ENCODE assay signal across 1 cellular context in the genomic region with DNA sequence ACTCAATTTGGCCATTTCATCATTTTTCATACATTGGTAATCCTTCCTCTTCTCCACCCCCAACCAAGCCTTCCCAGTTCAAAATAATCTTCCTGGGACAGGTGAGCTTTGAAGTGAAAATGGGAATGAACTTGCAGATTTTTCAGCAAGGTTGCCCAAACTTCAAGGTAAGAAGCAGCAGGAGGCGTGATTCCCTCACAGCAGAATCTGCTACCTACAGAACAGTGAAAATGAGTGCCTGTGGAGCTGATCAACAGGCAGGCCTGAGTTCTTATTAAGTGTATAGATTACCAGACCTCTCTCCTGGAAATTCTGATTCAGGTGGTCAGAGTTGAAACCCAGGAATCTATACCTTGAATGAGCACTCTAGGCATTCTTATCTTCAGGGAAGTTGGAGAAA.
TF ChIP-seq lines count a peak whose summit lies in the region.

No MANE protein-coding gene starts in this region.

TF ChIP-seq in GM23338, 12 proteins besides CTCF, POLR2A, EP300 and RAD21 (continued from another document):
- TF ChIP-seq, protein P1, sequence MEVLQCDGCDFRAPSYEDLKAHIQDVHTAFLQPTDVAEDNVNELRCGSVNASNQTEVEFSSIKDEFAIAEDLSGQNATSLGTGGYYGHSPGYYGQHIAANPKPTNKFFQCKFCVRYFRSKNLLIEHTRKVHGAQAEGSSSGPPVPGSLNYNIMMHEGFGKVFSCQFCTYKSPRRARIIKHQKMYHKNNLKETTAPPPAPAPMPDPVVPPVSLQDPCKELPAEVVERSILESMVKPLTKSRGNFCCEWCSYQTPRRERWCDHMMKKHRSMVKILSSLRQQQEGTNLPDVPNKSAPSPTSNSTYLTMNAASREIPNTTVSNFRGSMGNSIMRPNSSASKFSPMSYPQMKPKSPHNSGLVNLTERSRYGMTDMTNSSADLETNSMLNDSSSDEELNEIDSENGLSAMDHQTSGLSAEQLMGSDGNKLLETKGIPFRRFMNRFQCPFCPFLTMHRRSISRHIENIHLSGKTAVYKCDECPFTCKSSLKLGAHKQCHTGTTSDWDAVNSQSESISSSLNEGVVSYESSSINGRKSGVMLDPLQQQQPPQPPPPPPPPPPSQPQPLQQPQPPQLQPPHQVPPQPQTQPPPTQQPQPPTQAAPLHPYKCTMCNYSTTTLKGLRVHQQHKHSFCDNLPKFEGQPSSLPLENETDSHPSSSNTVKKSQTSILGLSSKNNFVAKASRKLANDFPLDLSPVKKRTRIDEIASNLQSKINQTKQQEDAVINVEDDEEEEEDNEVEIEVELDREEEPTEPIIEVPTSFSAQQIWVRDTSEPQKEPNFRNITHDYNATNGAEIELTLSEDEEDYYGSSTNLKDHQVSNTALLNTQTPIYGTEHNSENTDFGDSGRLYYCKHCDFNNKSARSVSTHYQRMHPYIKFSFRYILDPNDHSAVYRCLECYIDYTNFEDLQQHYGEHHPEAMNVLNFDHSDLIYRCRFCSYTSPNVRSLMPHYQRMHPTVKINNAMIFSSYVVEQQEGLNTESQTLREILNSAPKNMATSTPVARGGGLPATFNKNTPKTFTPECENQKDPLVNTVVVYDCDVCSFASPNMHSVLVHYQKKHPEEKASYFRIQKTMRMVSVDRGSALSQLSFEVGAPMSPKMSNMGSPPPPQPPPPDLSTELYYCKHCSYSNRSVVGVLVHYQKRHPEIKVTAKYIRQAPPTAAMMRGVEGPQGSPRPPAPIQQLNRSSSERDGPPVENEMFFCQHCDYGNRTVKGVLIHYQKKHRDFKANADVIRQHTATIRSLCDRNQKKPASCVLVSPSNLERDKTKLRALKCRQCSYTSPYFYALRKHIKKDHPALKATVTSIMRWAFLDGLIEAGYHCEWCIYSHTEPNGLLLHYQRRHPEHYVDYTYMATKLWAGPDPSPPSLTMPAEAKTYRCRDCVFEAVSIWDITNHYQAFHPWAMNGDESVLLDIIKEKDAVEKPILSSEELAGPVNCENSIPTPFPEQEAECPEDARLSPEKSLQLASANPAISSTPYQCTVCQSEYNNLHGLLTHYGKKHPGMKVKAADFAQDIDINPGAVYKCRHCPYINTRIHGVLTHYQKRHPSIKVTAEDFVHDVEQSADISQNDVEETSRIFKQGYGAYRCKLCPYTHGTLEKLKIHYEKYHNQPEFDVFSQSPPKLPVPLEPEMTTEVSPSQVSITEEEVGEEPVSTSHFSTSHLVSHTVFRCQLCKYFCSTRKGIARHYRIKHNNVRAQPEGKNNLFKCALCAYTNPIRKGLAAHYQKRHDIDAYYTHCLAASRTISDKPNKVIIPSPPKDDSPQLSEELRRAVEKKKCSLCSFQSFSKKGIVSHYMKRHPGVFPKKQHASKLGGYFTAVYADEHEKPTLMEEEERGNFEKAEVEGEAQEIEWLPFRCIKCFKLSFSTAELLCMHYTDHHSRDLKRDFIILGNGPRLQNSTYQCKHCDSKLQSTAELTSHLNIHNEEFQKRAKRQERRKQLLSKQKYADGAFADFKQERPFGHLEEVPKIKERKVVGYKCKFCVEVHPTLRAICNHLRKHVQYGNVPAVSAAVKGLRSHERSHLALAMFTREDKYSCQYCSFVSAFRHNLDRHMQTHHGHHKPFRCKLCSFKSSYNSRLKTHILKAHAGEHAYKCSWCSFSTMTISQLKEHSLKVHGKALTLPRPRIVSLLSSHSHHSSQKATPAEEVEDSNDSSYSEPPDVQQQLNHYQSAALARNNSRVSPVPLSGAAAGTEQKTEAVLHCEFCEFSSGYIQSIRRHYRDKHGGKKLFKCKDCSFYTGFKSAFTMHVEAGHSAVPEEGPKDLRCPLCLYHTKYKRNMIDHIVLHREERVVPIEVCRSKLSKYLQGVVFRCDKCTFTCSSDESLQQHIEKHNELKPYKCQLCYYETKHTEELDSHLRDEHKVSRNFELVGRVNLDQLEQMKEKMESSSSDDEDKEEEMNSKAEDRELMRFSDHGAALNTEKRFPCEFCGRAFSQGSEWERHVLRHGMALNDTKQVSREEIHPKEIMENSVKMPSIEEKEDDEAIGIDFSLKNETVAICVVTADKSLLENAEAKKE (CRISPR knock-in tag; IDR thresholded peaks at IDR 0.05) = no peak
